1 cellular context compared by ENCODE assay signal in genomic region chr7:105691029-105691691, GRCh38.
TF ChIP-seq lines count a peak whose summit lies in the region.

No MANE protein-coding gene starts in this region.

TF ChIP-seq in HepG2, 621 proteins besides CTCF, POLR2A, EP300 and RAD21 (continued from another document):
- TF ChIP-seq ZNF142 (CRISPR knock-in tag; IDR thresholded peaks at IDR 0.05) (no peak), NFATC3 (CRISPR knock-in tag; IDR thresholded peaks at IDR 0.05) (no peak), ZNF296 (CRISPR knock-in tag; conservative IDR thresholded peaks at IDR 0.05) (no peak), CHD4 (IDR thresholded peaks at IDR 0.05; ENCODE audit: borderline replicate concordance, low read length) (no peak), SYNCRIP (IDR thresholded peaks at IDR 0.05; ENCODE audit: insufficient read depth, low read depth, low read length) (no peak), EHMT2 (IDR thresholded peaks at IDR 0.05; ENCODE audit: borderline replicate concordance, low read depth, low read length) (no peak), ZNF280B (CRISPR knock-in tag; IDR thresholded peaks at IDR 0.05; ENCODE audit: borderline replicate concordance) (no peak), ZNF768 (CRISPR knock-in tag; IDR thresholded peaks at IDR 0.05) (no peak)
